ENCODE assay signal across 1 cellular context in genomic region chr6:167575201-167575696, GRCh38.
TF ChIP-seq lines count a peak whose summit lies in the region.

No MANE protein-coding gene starts in this region.

TF ChIP-seq in H1, 55 proteins besides CTCF, POLR2A, EP300 and RAD21 (continued from another document):
- TF ChIP-seq RXRA (IDR thresholded peaks at IDR 0.05; ENCODE audit: insufficient read depth, low read depth, low read length) (no peak), MAFK (IDR thresholded peaks at IDR 0.05; ENCODE audit: low read depth, low read length) (no peak), SUZ12 (IDR thresholded peaks at IDR 0.05; ENCODE audit: low read length) (no peak), SP2 (IDR thresholded peaks at IDR 0.05; ENCODE audit: low read length) (no peak), RNF2 (IDR thresholded peaks at IDR 0.05; ENCODE audit: borderline replicate concordance, low read depth, low read length, missing control alignments, poor library complexity, severe bottlenecking) (no peak), KDM1A (IDR thresholded peaks at IDR 0.05; ENCODE audit: borderline replicate concordance, low read length) (no peak), FOSL1 (IDR thresholded peaks at IDR 0.05; ENCODE audit: insufficient read depth, low read depth, low read length) (no peak), PHF8 (conservative IDR thresholded peaks at IDR 0.05; ENCODE audit: low read depth, low read length) (no peak), GABPA (IDR thresholded peaks at IDR 0.05; ENCODE audit: borderline replicate concordance, insufficient read depth, low read length) (no peak), RFX5 (IDR thresholded peaks at IDR 0.05; ENCODE audit: borderline replicate concordance, low read depth, low read length) (no peak), KDM4A (IDR thresholded peaks at IDR 0.05; ENCODE audit: low read depth, low read length, severe bottlenecking) (no peak), CTBP2 (IDR thresholded peaks at IDR 0.05; ENCODE audit: borderline replicate concordance, insufficient read depth, insufficient read length, low read length) (no peak), SIX5 (IDR thresholded peaks at IDR 0.05; ENCODE audit: low read depth, low read length) (no peak), HDAC6 (IDR thresholded peaks at IDR 0.05; ENCODE audit: low read depth, low read length) (no peak), TCF12 (IDR thresholded peaks at IDR 0.05; ENCODE audit: low read depth, low read length) (no peak)
- TF ChIP-seq, protein P1, sequence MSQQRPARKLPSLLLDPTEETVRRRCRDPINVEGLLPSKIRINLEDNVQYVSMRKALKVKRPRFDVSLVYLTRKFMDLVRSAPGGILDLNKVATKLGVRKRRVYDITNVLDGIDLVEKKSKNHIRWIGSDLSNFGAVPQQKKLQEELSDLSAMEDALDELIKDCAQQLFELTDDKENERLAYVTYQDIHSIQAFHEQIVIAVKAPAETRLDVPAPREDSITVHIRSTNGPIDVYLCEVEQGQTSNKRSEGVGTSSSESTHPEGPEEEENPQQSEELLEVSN (IDR thresholded peaks at IDR 0.05): no peak
- TF ChIP-seq, protein P2, sequence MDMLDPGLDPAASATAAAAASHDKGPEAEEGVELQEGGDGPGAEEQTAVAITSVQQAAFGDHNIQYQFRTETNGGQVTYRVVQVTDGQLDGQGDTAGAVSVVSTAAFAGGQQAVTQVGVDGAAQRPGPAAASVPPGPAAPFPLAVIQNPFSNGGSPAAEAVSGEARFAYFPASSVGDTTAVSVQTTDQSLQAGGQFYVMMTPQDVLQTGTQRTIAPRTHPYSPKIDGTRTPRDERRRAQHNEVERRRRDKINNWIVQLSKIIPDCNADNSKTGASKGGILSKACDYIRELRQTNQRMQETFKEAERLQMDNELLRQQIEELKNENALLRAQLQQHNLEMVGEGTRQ (IDR thresholded peaks at IDR 0.05; ENCODE audit: low read length): no peak
